ENCODE assay signal across 23 cellular contexts in the genomic region with DNA sequence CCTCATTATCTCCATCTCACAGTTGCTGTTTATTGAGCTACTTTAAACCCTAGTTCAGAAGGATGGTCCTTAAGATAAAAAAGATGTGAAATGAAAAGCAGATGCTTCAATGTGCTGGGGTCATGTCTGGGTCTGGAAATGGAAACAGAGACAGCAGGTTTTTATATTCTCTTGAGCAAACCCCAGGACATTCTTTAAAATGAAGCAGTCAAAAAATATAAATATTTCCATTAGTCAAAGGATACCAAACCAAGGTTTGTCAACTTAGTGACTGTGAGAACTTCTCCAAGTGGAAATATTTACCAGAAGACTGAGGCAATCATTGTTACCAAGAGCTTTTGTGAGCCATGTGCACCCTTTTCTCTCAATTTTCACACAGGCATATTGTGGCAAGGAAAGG.
A peak's percentile ranks its signal among the peaks of the same experiment; 100 is the strongest.
DNase-seq lines count a peak whose midpoint lies in the region; ATAC-seq, FAIRE-seq and TF ChIP-seq lines count a peak whose summit lies in the region.
"Had no signal": no experiment of that assay in that cellular context is flagged by ENCODE, and none has a peak within 500 bp of the region (broad histone marks: within the 10 kb centered on the region; RNA-seq: fewer than 3 reads in every experiment).

No MANE protein-coding gene starts in this region.

- TF ChIP-seq CTCF in AG10803 (conservative IDR thresholded peaks at IDR 0.05; ENCODE audit: low read length) (no peak), nephron progenitor cell (IDR thresholded peaks at IDR 0.05) (no peak), GM10266 (IDR thresholded peaks at IDR 0.05; ENCODE audit: control insufficient read depth, insufficient read depth, low read depth, missing control alignments) (no peak), right lobe of liver (IDR thresholded peaks at IDR 0.05) (no peak)

- H3K4me3 ChIP-seq in AG10803 (ENCODE audit: low read length) (no peak overlapping the region), SJSA1 (no peak overlapping the region), right lobe of liver (no peak overlapping the region)

- H3K27me3 ChIP-seq in SJSA1 (replicated peaks) (no peaks in the 10 kb centered on the region), right lobe of liver (no peaks in the 10 kb centered on the region)

- no peaks in the 10 kb centered on the region for H3K27me3 Mint-ChIP-seq in nephron progenitor cell (ENCODE audit: low read depth, poor library complexity)
- H3K27me3 Mint-ChIP-seq: CD4-positive, CD25-positive, alpha-beta regulatory T cell had no signal

- H3K4me1 Mint-ChIP-seq in nephron progenitor cell: peaks cover 37% of the 10 kb centered on the region
- H3K4me1 Mint-ChIP-seq: CD4-positive, CD25-positive, alpha-beta regulatory T cell had no signal

- peak overlapping the region; percentile 5 for H3K27ac Mint-ChIP-seq in nephron progenitor cell
- H3K27ac Mint-ChIP-seq: CD4-positive, CD25-positive, alpha-beta regulatory T cell had no signal

- H3K4me1 ChIP-seq in SJSA1 (replicated peaks) (peaks cover 45% of the 10 kb centered on the region), right lobe of liver (no peaks in the 10 kb centered on the region)
- H3K4me1 ChIP-seq: BE2C had no signal

- 0 out of 2 replicates have a peak overlapping the region, but pooled peaks have one; percentile 28 for H3K27ac ChIP-seq in SJSA1
- H3K27ac ChIP-seq in right lobe of liver: no peak overlapping the region

- H3K36me3 Mint-ChIP-seq in nephron progenitor cell (ENCODE audit: low read depth): no peaks in the 10 kb centered on the region
- H3K36me3 Mint-ChIP-seq: CD4-positive, CD25-positive, alpha-beta regulatory T cell had no signal

- FAIRE-seq in endometrium (lab: Jason Lieb, UNC): peak; percentile 97
- FAIRE-seq: GM18507, GM19239, H54 had no signal

- peaks cover 2% of the 10 kb centered on the region for H3K9me3 Mint-ChIP-seq in nephron progenitor cell

- DNase-seq in AG10803 (ENCODE audit: low read depth) (peak; percentile 70), SJSA1 (ENCODE audit: low read depth in 1 of 2, low spot score in 2 of 2) (no peak), nephron progenitor cell (no peak), NCI-H345 (lab: John Stamatoyannopoulos, UW) (no peak), NCI-H1436 (lab: John Stamatoyannopoulos, UW) (no peak), GM10266 (ENCODE audit: extremely low spot score) (no peak), right lobe of liver (no peak)
- DNase-seq: BE2C; CD4-positive, CD25-positive, alpha-beta regulatory T cell; Karpas-422; MV-4-11; NCI-H1105 treated with DMSO at 0.1 percent for 48 hours; NCI-H1694; NCI-H2081; NCI-H2171; NCI-H446; NCI-H526; OCI-M1 had no signal

- no peak for ATAC-seq in right lobe of liver
- ATAC-seq: Right ventricle myocardium inferior had no signal

- intact Hi-C loops in right lobe of liver (cut with DNase I): no loop called here

- H3K36me3 ChIP-seq in SJSA1 (no peaks in the 10 kb centered on the region), right lobe of liver (no peaks in the 10 kb centered on the region)
- H3K36me3 ChIP-seq: BE2C had no signal

- H3K4me3 Mint-ChIP-seq in nephron progenitor cell: no peak overlapping the region
- H3K4me3 Mint-ChIP-seq: CD4-positive, CD25-positive, alpha-beta regulatory T cell had no signal

- H3K9me3 ChIP-seq in SJSA1 (replicated peaks) (no peaks in the 10 kb centered on the region), right lobe of liver (no peaks in the 10 kb centered on the region)
- H3K9me3 ChIP-seq: BE2C had no signal

- TF ChIP-seq POLR2A in right lobe of liver (IDR thresholded peaks at IDR 0.05): no peak
